Comparison of ENCODE assay signal across 24 cellular contexts in genomic region chr10:68603766-68604165, GRCh38.
"Had no signal": no experiment of that assay in that cellular context is flagged by ENCODE, and none has a peak within 500 bp of the region (broad histone marks: within the 10 kb centered on the region; RNA-seq: fewer than 3 reads in every experiment).

No MANE protein-coding gene starts in this region.

- ATAC-seq: activated CD8-positive, alpha-beta memory T cell treated with anti-CD3 and anti-CD28 coated beads, Interleukin-2, amount 10 ng/mL, durations not matched to agents 7 days and 5 days had no signal

- H3K27me3 Mint-ChIP-seq: activated CD8-positive, alpha-beta memory T cell treated with anti-CD3 and anti-CD28 coated beads, Interleukin-2, amount 10 ng/mL, durations not matched to agents 7 days and 5 days; activated naive CD4-positive, alpha-beta T cell treated with anti-CD3 and anti-CD28 coated beads, Interleukin-2, amount 50 U/mL, for 24 hours; activated T-cell treated with anti-CD3 and anti-CD28 coated beads, Interleukin-2, amount 50 U/mL, for 24 hours; central memory CD8-positive, alpha-beta T cell had no signal

- H3K36me3 ChIP-seq: MG63, Peyer's patch, SJCRH30 had no signal

- H3K9ac ChIP-seq: KMS-11, SK-N-SH had no signal

- H3K27me3 ChIP-seq: MG63, Peyer's patch, SJCRH30 had no signal

- DNase-seq: activated CD4-positive, alpha-beta T cell treated with anti-CD3 and anti-CD28 coated beads for 4 hours; activated CD8-positive, alpha-beta memory T cell treated with anti-CD3 and anti-CD28 coated beads, Interleukin-2, amount 10 ng/mL, durations not matched to agents 7 days and 5 days; activated effector memory CD4-positive, alpha-beta T cell treated with Interleukin-2 at 50 U/mL for 16 hours; activated naive CD4-positive, alpha-beta T cell; activated T-cell treated with anti-CD3 and anti-CD28 coated beads, Interleukin-2, amount 50 U/mL, for 24 hours; aorta; MG63; MV-4-11; NCI-H1105 treated with DMSO at 0.1 percent for 48 hours; NCI-H1436 treated with DMSO at 0.1 percent for 48 hours; NCI-H187; NCI-H2081; NCI-H524; Peyer's patch; Right ventricle myocardium superior; SJCRH30; SK-N-SH; T-helper 1 cell had no signal

- H3K27ac Mint-ChIP-seq: activated CD8-positive, alpha-beta memory T cell treated with anti-CD3 and anti-CD28 coated beads, Interleukin-2, amount 10 ng/mL, durations not matched to agents 7 days and 5 days; activated naive CD4-positive, alpha-beta T cell treated with anti-CD3 and anti-CD28 coated beads, Interleukin-2, amount 50 U/mL, for 24 hours; activated T-cell treated with anti-CD3 and anti-CD28 coated beads, Interleukin-2, amount 50 U/mL, for 24 hours; activated T-helper 1 cell treated with anti-CD3 and anti-CD28 coated beads, Interleukin-12 subunit alpha, Interleukin-12 subunit beta, Interleukin-2, Interleukin-4 antibody, amounts not matched to agents 30 ng/mL and 10 ng/mL and 1 ng/mL, durations not matched to agents 14 hours and 24 hours and 36 hours had no signal

- H3K9me3 ChIP-seq: MG63, Peyer's patch, SJCRH30, SK-N-SH had no signal

- H3K4me3 Mint-ChIP-seq: activated CD8-positive, alpha-beta memory T cell treated with anti-CD3 and anti-CD28 coated beads, Interleukin-2, amount 10 ng/mL, durations not matched to agents 7 days and 5 days; activated naive CD4-positive, alpha-beta T cell treated with anti-CD3 and anti-CD28 coated beads, Interleukin-2, amount 50 U/mL, for 24 hours; activated T-cell treated with anti-CD3 and anti-CD28 coated beads, Interleukin-2, amount 50 U/mL, for 24 hours; activated T-helper 1 cell treated with anti-CD3 and anti-CD28 coated beads, Interleukin-12 subunit alpha, Interleukin-12 subunit beta, Interleukin-2, Interleukin-4 antibody, amounts not matched to agents 30 ng/mL and 10 ng/mL and 1 ng/mL, durations not matched to agents 14 hours and 24 hours and 36 hours had no signal

- H3K4me2 ChIP-seq: SK-N-SH had no signal

- H3K4me3 ChIP-seq: MG63, Peyer's patch, SJCRH30 had no signal

- H3K9me2 ChIP-seq: SK-N-SH had no signal

- H3K9me3 Mint-ChIP-seq: activated naive CD4-positive, alpha-beta T cell treated with anti-CD3 and anti-CD28 coated beads, Interleukin-2, amount 50 U/mL, for 24 hours; activated T-cell treated with anti-CD3 and anti-CD28 coated beads, Interleukin-2, amount 50 U/mL, for 24 hours; activated T-helper 1 cell treated with anti-CD3 and anti-CD28 coated beads, Interleukin-12 subunit alpha, Interleukin-12 subunit beta, Interleukin-2, Interleukin-4 antibody, amounts not matched to agents 30 ng/mL and 10 ng/mL and 1 ng/mL, durations not matched to agents 14 hours and 24 hours and 36 hours; central memory CD8-positive, alpha-beta T cell had no signal

- H3K27ac ChIP-seq: KMS-11, Peyer's patch, RWPE1, SJCRH30, VCaP had no signal
